Comparison of ENCODE assay signal across 25 cellular contexts in genomic region chr6:143394351-143394750, GRCh38.
"Had no signal": no experiment of that assay in that cellular context is flagged by ENCODE, and none has a peak within 500 bp of the region (broad histone marks: within the 10 kb centered on the region; RNA-seq: fewer than 3 reads in every experiment).

No MANE protein-coding gene starts in this region.

- DNase-seq: activated B cell treated with CpG ODN at 0.5 μM for 24 hours; activated CD4-positive, alpha-beta T cell treated with anti-CD3 and anti-CD28 coated beads for 36 hours; activated CD4-positive, alpha-beta T cell treated with anti-CD3 and anti-CD28 coated beads, Interleukin-2, amount 50 U/mL, for 4 hours; activated CD8-positive, alpha-beta memory T cell treated with anti-CD3 and anti-CD28 coated beads for 24 hours; activated CD8-positive, alpha-beta memory T cell treated with anti-CD3 and anti-CD28 coated beads, Interleukin-2, amount 50 U/mL, for 4 hours; activated naive CD4-positive, alpha-beta T cell treated with Interleukin-2 at 50 U/mL for 16 hours; activated naive CD8-positive, alpha-beta T cell treated with anti-CD3 and anti-CD28 coated beads for 36 hours; activated T-cell treated with anti-CD3 and anti-CD28 coated beads, Interleukin-2, amount 50 U/mL, for 24 hours; body of pancreas; cortex of kidney; heart right ventricle; left colon; mesenchymal stem cell; sigmoid colon; stimulated activated CD4-positive, alpha-beta T cell treated with anti-CD3 and anti-CD28 coated beads, Interleukin-4, amount 100 ng/mL, for 1 hour; stimulated activated naive CD4-positive, alpha-beta T cell treated with Interleukin-2 at 50 U/mL for 16 hours; T1000 had no signal

- H3K4me1 ChIP-seq: body of pancreas, sigmoid colon had no signal

- H3K9me3 Mint-ChIP-seq: activated B cell treated with CpG ODN at 0.5 μM for 24 hours; activated naive CD8-positive, alpha-beta T cell treated with anti-CD3 and anti-CD28 coated beads for 36 hours; activated T-cell treated with anti-CD3 and anti-CD28 coated beads, Interleukin-2, amount 50 U/mL, for 24 hours; activated T-helper 2 cell treated with anti-CD3 and anti-CD28 coated beads, Interferon-gamma antibody, Interleukin-2, Interleukin-4, amounts not matched to agents 10 μg/mL and 5 μg/mL and 100 μg/mL, durations not matched to agents 14 hours and 24 hours and 36 hours; neural crest cell; type B pancreatic cell had no signal

- H3K4me3 Mint-ChIP-seq: activated B cell treated with CpG ODN at 0.5 μM for 24 hours; activated CD4-positive, alpha-beta T cell treated with anti-CD3 and anti-CD28 coated beads for 36 hours; activated naive CD8-positive, alpha-beta T cell treated with anti-CD3 and anti-CD28 coated beads for 36 hours; activated T-cell treated with anti-CD3 and anti-CD28 coated beads, Interleukin-2, amount 50 U/mL, for 24 hours; neural crest cell; type B pancreatic cell had no signal

- H3K36me3 Mint-ChIP-seq: activated naive CD8-positive, alpha-beta T cell treated with anti-CD3 and anti-CD28 coated beads for 36 hours; type B pancreatic cell had no signal

- H3K36me3 ChIP-seq: cardiac muscle cell, heart right ventricle, sigmoid colon, spleen, thoracic aorta, vagina had no signal

- H3K4me3 ChIP-seq: body of pancreas, cardiac muscle cell, heart right ventricle, sigmoid colon, spleen, thoracic aorta, vagina had no signal

- H3K9me3 ChIP-seq: body of pancreas, heart right ventricle, sigmoid colon, spleen, thoracic aorta, vagina had no signal

- H3K27me3 Mint-ChIP-seq: activated B cell treated with CpG ODN at 0.5 μM for 24 hours; activated naive CD8-positive, alpha-beta T cell treated with anti-CD3 and anti-CD28 coated beads for 36 hours; activated T-cell treated with anti-CD3 and anti-CD28 coated beads, Interleukin-2, amount 50 U/mL, for 24 hours; type B pancreatic cell had no signal

- H3K27ac ChIP-seq: body of pancreas, cardiac muscle cell, epithelial cell of prostate, heart right ventricle, sigmoid colon, spleen, thoracic aorta, vagina had no signal

- H3K4me1 Mint-ChIP-seq: activated B cell treated with CpG ODN at 0.5 μM for 24 hours; activated CD4-positive, alpha-beta T cell treated with anti-CD3 and anti-CD28 coated beads for 36 hours; activated naive CD8-positive, alpha-beta T cell treated with anti-CD3 and anti-CD28 coated beads for 36 hours had no signal

- ATAC-seq: activated CD4-positive, alpha-beta T cell treated with anti-CD3 and anti-CD28 coated beads for 36 hours; body of pancreas; heart right ventricle; left colon had no signal

- H3K27ac Mint-ChIP-seq: activated B cell treated with CpG ODN at 0.5 μM for 24 hours; activated CD4-positive, alpha-beta T cell treated with anti-CD3 and anti-CD28 coated beads for 36 hours; activated naive CD8-positive, alpha-beta T cell treated with anti-CD3 and anti-CD28 coated beads for 36 hours; activated T-cell treated with anti-CD3 and anti-CD28 coated beads, Interleukin-2, amount 50 U/mL, for 24 hours; activated T-helper 2 cell treated with anti-CD3 and anti-CD28 coated beads, Interferon-gamma antibody, Interleukin-2, Interleukin-4, amounts not matched to agents 10 μg/mL and 5 μg/mL and 100 μg/mL, durations not matched to agents 14 hours and 24 hours and 36 hours; type B pancreatic cell had no signal

- H3K27me3 ChIP-seq: body of pancreas, cardiac muscle cell, sigmoid colon, spleen, vagina had no signal
